8 cellular contexts compared by ENCODE assay signal in the genomic region with DNA sequence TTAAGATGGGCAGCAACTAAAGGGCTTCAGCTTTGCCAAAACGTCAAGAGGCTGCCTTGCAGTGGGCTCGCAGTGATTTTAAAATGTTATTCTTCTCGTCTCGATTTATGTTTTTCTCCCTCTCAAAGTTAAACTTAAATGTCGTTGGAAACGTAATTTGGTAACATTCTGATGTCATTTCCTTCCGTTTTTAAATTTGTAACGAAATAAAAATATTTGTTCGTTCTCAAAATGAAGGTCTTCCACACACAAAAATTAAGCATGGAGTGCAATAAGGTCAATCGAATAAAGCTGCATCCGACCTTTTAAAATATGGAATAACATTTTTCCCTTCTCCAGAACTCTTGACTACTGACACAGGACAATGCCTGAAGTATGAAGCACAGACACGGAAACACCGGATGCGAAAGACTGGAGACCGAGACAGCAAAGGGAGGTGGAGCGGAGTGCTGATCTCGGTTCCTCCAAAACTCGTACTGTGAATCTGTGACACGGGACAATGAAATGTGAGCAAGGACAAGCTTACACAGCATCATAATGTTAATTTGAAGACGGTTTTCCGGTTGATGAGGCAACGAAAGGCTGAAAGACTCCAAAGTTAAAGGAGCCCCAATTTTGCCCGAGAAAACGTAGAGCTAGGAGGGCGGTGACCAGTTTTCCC. TPM values are rescaled to one million over a fixed set of nuclear protein-coding genes. Genes with fewer than 3 reads are reported as not detected.
DNase-seq lines count a peak whose midpoint lies in the region; ATAC-seq, FAIRE-seq and TF ChIP-seq lines count a peak whose summit lies in the region.

No MANE protein-coding gene starts in this region.

- DNase-seq in CD4-positive, CD25-positive, alpha-beta regulatory T cell: peak; percentile 30 to 72 (median 64)
- DNase-seq in GM19239 (ENCODE audit: insufficient read length, low spot score) (no peak), T-helper 1 cell (peak in 4 of 5 donors; percentile 25 to 66 (median 30)), colonic mucosa (peak; percentile 46), kidney tubule cell (ENCODE audit: low spot score) (peak; percentile 67), retina (no peak)
- peak; percentile 28 for DNase-seq in stimulated activated naive CD8-positive, alpha-beta T cell treated with anti-CD3 and anti-CD28 coated beads, Interleukin-15, Interleukin-2, amounts not matched to agents 100 U/mL and 50 U/mL, for 24 hours

- peaks cover 49% of the 10 kb centered on the region for H3K4me1 ChIP-seq in CD4-positive, CD25-positive, alpha-beta regulatory T cell (ENCODE audit: control insufficient read depth, insufficient read depth, low read length, poor library complexity, severe bottlenecking)
- H3K4me1 ChIP-seq in HUES64 (ENCODE audit: insufficient read depth, low read length): peaks cover 14% of the 10 kb centered on the region; the same call in 1 of the 2 replicates
- peaks cover 6% of the 10 kb centered on the region for H3K4me1 ChIP-seq in colonic mucosa

- TF ChIP-seq CTCF in colonic mucosa (IDR thresholded peaks at IDR 0.05): no peak

- H3K36me3 Mint-ChIP-seq in CD4-positive, CD25-positive, alpha-beta regulatory T cell: peaks cover 9% of the 10 kb centered on the region

- peaks cover 29% of the 10 kb centered on the region for H3K27me3 Mint-ChIP-seq in CD4-positive, CD25-positive, alpha-beta regulatory T cell

- H3K4me3 ChIP-seq in CD4-positive, CD25-positive, alpha-beta regulatory T cell (ENCODE audit: low read depth, low read length): peak overlapping the region; percentile 88
- H3K4me3 ChIP-seq in HUES64 (ENCODE audit: low read length) (peak overlapping the region; percentile 77), colonic mucosa (peak overlapping the region; percentile 64)

- 20% methylated on average over 25 of the region's 25 CpGs for WGBS in HUES64

- FAIRE-seq in GM19239 (lab: Jason Lieb, UNC): peak; percentile 95

- peaks cover 3% of the 10 kb centered on the region for H3K36me3 ChIP-seq in CD4-positive, CD25-positive, alpha-beta regulatory T cell (ENCODE audit: control insufficient read depth, insufficient read depth, low read length)
- H3K36me3 ChIP-seq in HUES64 (ENCODE audit: insufficient read depth, low read length) (no peaks in the 10 kb centered on the region), colonic mucosa (no peaks in the 10 kb centered on the region)

- H3K9me3 ChIP-seq in CD4-positive, CD25-positive, alpha-beta regulatory T cell (ENCODE audit: control insufficient read depth in 2 of 2, low read length in 2 of 2): no peaks in the 10 kb centered on the region
- no peaks in the 10 kb centered on the region for H3K9me3 ChIP-seq in HUES64 (ENCODE audit: insufficient read depth, low read depth, low read length)
- no peaks in the 10 kb centered on the region for H3K9me3 ChIP-seq in colonic mucosa

- peaks cover 30 to 57% (median 44%) of the 10 kb centered on the region in 4 donors for H3K4me1 Mint-ChIP-seq in CD4-positive, CD25-positive, alpha-beta regulatory T cell

- H3K9ac ChIP-seq in HUES64 (ENCODE audit: low read depth, low read length) (peak overlapping the region; percentile 68), colonic mucosa (ENCODE audit: low read depth in 2 of 2, low read length in 2 of 2) (peak overlapping the region; percentile 79 to 94)

- H3K4me3 Mint-ChIP-seq in CD4-positive, CD25-positive, alpha-beta regulatory T cell: peak overlapping the region; percentile 96 to 99 (median 98)

- no peaks in the 10 kb centered on the region for H3K9me3 Mint-ChIP-seq in CD4-positive, CD25-positive, alpha-beta regulatory T cell

- ATAC-seq in CD4-positive, CD25-positive, alpha-beta regulatory T cell (ENCODE audit: low read depth in 2 of 2): peak; percentile 11 to 23
- ATAC-seq in stimulated activated naive CD8-positive, alpha-beta T cell treated with anti-CD3 and anti-CD28 coated beads, Interleukin-15, Interleukin-2, amounts not matched to agents 100 U/mL and 50 U/mL, for 24 hours: no peak

- H3K27ac Mint-ChIP-seq in CD4-positive, CD25-positive, alpha-beta regulatory T cell: peak overlapping the region; percentile 96 to 100 (median 96)

- H3K27ac ChIP-seq in CD4-positive, CD25-positive, alpha-beta regulatory T cell (ENCODE audit: insufficient read depth, low read length, poor library complexity, severe bottlenecking): peak overlapping the region; percentile 99
- H3K27ac ChIP-seq in HUES64 (ENCODE audit: low read depth, low read length) (peak overlapping the region; percentile 39; the same call in 1 of the 2 replicates), colonic mucosa (peak overlapping the region; percentile 78)

- peaks cover 7% of the 10 kb centered on the region for H3K27me3 ChIP-seq in CD4-positive, CD25-positive, alpha-beta regulatory T cell (ENCODE audit: control insufficient read depth, insufficient read depth, low read length)
- H3K27me3 ChIP-seq in HUES64 (ENCODE audit: insufficient read depth, low read length) (peaks cover 15% of the 10 kb centered on the region; the same call in 1 of the 2 replicates), colonic mucosa (no peaks in the 10 kb centered on the region)

- intact Hi-C loops in colonic mucosa (cut with DNase I): no loop called here

RNA-seq across cellular contexts. Expression of a gene that starts 0.8 kb away (rescaled TPM):
- total RNA-seq in CD4-positive, CD25-positive, alpha-beta regulatory T cell: 35.0 TPM
- polyA plus RNA-seq in CD4-positive, CD25-positive, alpha-beta regulatory T cell: 10 to 100 TPM; 16.8 to 22.4 (median 19.7) TPM
- polyA plus RNA-seq in HUES64 (2013, experiment 1 of 2): 7.1 TPM
- 8.1 TPM for polyA plus RNA-seq in HUES64 (2013, experiment 2 of 2)
- 10 to 100 TPM; 11.0 to 16.3 TPM for total RNA-seq in colonic mucosa

RNA-seq across cellular contexts. Expression of a gene that starts 15.0 kb away (rescaled TPM):
- 77.3 TPM for total RNA-seq in CD4-positive, CD25-positive, alpha-beta regulatory T cell
- 10 to 100 TPM; 17.9 to 23.4 (median 18.5) TPM for polyA plus RNA-seq in CD4-positive, CD25-positive, alpha-beta regulatory T cell
- polyA plus RNA-seq in HUES64 (2013, experiment 1 of 2): 37.4 TPM
- polyA plus RNA-seq in HUES64 (2013, experiment 2 of 2): 37.5 TPM
- 10 to 100 TPM; 40.7 to 52.4 TPM for total RNA-seq in colonic mucosa

Comparison
In these comparisons a context has a peak if more than half of its experiments do, and no peak if none do; other contexts are left out.
1. DNase-seq: peak in CD4-positive, CD25-positive, alpha-beta regulatory T cell (3 of 3), T-helper 1 cell (4 of 5), colonic mucosa (single experiment), kidney tubule cell (single experiment) and stimulated activated naive CD8-positive, alpha-beta T cell treated with anti-CD3 and anti-CD28 coated beads, Interleukin-15, Interleukin-2, amounts not matched to agents 100 U/mL and 50 U/mL, for 24 hours (single experiment); none in GM19239 (single experiment) and retina (single experiment).
2. H3K27ac ChIP-seq: peak in every context shown above with its lines; median percentile 99 in CD4-positive, CD25-positive, alpha-beta regulatory T cell; 78 in colonic mucosa; 39 in HUES64.
3. Peak in every context shown above with its lines, with median percentiles within 50 percentile points of each other: H3K4me3 ChIP-seq.